Comparison of ENCODE assay signal across 8 cellular contexts in the genomic region with DNA sequence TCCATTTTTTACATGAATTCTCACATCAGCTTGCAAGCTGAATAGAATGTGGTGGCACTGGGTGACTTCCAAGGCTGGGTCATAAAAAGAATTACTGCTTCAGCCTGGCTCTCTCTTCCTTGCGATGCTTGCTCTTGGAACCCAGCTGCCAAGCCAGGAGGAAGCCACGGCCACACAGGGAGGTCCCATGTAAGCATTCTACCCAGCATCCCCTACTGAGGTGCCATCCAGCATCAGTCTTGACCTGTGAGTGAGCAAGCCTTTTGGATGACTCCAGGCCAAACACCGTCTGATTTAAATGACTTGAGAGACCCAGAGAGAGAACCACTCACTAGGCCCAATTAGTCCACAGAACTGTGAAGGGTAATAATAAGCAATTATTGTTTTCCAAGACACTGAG.
"Had no signal": no experiment of that assay in that cellular context is flagged by ENCODE, and none has a peak within 500 bp of the region (broad histone marks: within the 10 kb centered on the region; RNA-seq: fewer than 3 reads in every experiment).

No MANE protein-coding gene starts in this region.

- H3K27ac Mint-ChIP-seq: IgD-negative memory B cell had no signal

- H3K4me3 ChIP-seq: K562 had no signal

- FAIRE-seq: HepG2, HTR-8/SVneo, K562 had no signal

- H3K27ac ChIP-seq: HL-60 had no signal

- H3K36me3 Mint-ChIP-seq: IgD-negative memory B cell had no signal

- H3K4me1 Mint-ChIP-seq: IgD-negative memory B cell had no signal

- H3K4me3 Mint-ChIP-seq: IgD-negative memory B cell had no signal

- DNase-seq: IMR-90, KBM-7, KG1 had no signal

- H3K9me3 Mint-ChIP-seq: IgD-negative memory B cell had no signal

- ATAC-seq: HepG2, K562 had no signal
